Comparison of ENCODE assay signal across 10 cellular contexts in the genomic region with DNA sequence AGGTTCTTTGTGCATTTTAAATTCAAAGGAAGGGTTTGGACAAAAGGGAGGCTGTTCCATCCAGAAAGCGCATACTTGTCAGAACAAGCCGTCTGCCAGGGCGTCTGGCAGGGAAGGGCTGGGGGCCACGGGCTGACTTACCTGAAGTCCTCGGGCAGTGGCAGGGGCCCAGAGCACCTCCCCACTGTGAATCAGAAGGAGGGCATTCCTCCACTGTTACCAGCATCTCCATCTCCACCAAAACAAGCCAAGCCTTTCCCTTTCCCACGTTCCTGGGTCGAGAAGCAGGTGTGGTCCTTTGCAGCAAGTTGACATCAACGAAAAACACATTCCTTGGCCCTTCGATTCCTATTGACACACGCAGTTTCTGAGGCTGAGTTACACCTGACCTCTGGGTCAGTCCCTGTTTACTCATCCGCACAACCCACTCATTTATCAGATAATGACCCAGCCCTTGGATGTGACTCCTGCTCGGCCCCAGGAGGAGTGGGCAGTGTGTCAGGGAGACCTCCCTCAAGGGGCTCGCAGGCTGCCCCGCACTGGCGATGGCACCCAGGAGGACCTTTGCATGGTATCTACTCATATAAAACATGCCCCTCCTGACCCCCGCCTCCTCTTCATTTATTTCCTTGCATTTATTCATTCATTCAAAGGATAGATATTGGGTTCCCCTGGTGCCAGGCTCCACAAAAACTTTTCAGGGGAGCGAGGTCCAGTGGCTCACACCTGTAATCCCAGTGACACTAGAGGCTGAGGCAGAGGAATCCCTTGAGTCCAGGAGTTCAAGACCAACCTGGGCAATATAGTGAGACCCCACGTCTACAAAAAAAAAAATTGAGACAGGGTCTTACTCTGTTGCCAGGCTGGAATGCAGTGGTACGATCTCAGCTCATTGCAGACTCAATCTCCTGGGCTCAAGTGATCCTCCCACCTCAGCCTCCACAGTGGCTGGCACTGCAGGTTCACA.
DNase-seq lines count a peak whose midpoint lies in the region; ATAC-seq and TF ChIP-seq lines count a peak whose summit lies in the region.
"Had no signal": no experiment of that assay in that cellular context is flagged by ENCODE, and none has a peak within 500 bp of the region (broad histone marks: within the 10 kb centered on the region; RNA-seq: fewer than 3 reads in every experiment).

No MANE protein-coding gene starts in this region.

- no peak for TF ChIP-seq EP300 in ovary (IDR thresholded peaks at IDR 0.05)

- H3K4me1 ChIP-seq in thoracic aorta (ENCODE audit: control insufficient read depth in 1 of 2, low read depth in 2 of 2) = peaks cover 23 to 48% of the 10 kb centered on the region in 2 donors
- peaks cover 4% of the 10 kb centered on the region for H3K4me1 ChIP-seq in ovary (ENCODE audit: insufficient read depth)

- H3K36me3 ChIP-seq in thoracic aorta (no peaks in the 10 kb centered on the region), ovary (no peaks in the 10 kb centered on the region)

- H3K4me3 ChIP-seq in thoracic aorta (peak overlapping the region; percentile 2), ovary (no peak overlapping the region)

- no peaks in the 10 kb centered on the region for H3K27me3 ChIP-seq in thoracic aorta (replicated peaks; ENCODE audit: insufficient read depth)
- H3K27me3 ChIP-seq in ovary = no peaks in the 10 kb centered on the region

- TF ChIP-seq POLR2A in ovary (IDR thresholded peaks at IDR 0.05) = no peak

- DNase-seq in HPDE6-E6E7 (ENCODE audit: extremely low spot score) = peak; percentile 83
- DNase-seq in astrocyte of the hippocampus (ENCODE audit: low read depth, low spot score) = peak; percentile 79
- DNase-seq in left lobe of liver (ENCODE audit: low spot score) = peak; percentile 79
- DNase-seq in thoracic aorta (ENCODE audit: low spot score) = no peak
- DNase-seq in NCI-H524 treated with DMSO at 0.1 percent for 48 hours (lab: John Stamatoyannopoulos, UW) = no peak
- no peak for DNase-seq in ovary
- DNase-seq in nucleus accumbens (lab: John Stamatoyannopoulos, UW) = no peak
- DNase-seq: activated naive CD4-positive, alpha-beta T cell treated with anti-CD3 and anti-CD28 coated beads, Interleukin-2, amount 10 ng/mL, durations not matched to agents 7 days and 5 days; NCI-H1092 treated with DMSO at 0.1 percent for 48 hours had no signal

- ATAC-seq in left lobe of liver = peak; percentile 52
- ATAC-seq in thoracic aorta (ENCODE audit: insufficient number of reproducible peaks, low FRiP score, low read depth) = no peak
- ATAC-seq in GM18870 (IDR thresholded peaks at IDR 0.05; ENCODE audit: unreplicated experiment) = no peak

- TF ChIP-seq CTCF in thoracic aorta (IDR thresholded peaks at IDR 0.05) (no peak), ovary (IDR thresholded peaks at IDR 0.05) (no peak)

- no peaks in the 10 kb centered on the region for H3K9me3 ChIP-seq in thoracic aorta
- H3K9me3 ChIP-seq in ovary = no peaks in the 10 kb centered on the region

- 75 to 78% (median 76%) methylated on average over 19 of the region's 19 CpGs for WGBS in ovary, 3 donors

- peak overlapping the region; percentile 71 to 73 for H3K27ac ChIP-seq in thoracic aorta
- H3K27ac ChIP-seq in ovary = no peak overlapping the region

- intact Hi-C loops in ovary (cut with DNase I) = loop anchor here in 1 of 4 donors (10.0 kb wide), 1 partner anchor 94 kb away; no protein-coding TSS in a partner anchor

Comparison
In these comparisons a context has a peak if more than half of its experiments do, and no peak if none do; other contexts are left out.
1. DNase-seq: peak in HPDE6-E6E7 (single experiment), astrocyte of the hippocampus (single experiment) and left lobe of liver (single experiment); none in thoracic aorta (single experiment), NCI-H524 treated with DMSO at 0.1 percent for 48 hours (single experiment), ovary (0 of 5) and nucleus accumbens (0 of 56).
2. H3K27ac ChIP-seq: peak in thoracic aorta (2 of 2); none in ovary (0 of 2).